26 cellular contexts compared by ENCODE assay signal in the genomic region with DNA sequence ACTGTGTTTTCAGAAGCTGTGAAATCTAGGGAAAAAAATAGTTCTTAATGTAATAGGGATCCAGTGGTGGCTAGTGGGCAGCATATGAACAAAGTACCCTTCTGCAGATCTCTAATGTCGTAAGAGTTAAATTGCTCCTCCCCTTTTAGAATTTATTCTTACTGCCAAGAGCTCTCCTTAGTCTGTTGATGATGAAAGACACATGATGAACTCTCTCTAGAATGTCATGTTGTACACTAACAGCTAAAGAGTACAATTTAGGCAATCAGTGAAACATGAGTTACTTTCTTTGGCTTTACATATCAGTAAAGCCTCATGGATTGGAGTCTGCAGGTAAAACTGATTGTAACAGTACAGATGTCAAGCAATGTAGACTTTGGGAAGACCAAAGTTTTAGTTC.
"Had no signal": no experiment of that assay in that cellular context is flagged by ENCODE, and none has a peak within 500 bp of the region (broad histone marks: within the 10 kb centered on the region; RNA-seq: fewer than 3 reads in every experiment).

No MANE protein-coding gene starts in this region.

- H3K4me3 ChIP-seq: gastroesophageal sphincter, heart left ventricle, hepatocyte, left lung, mucosa of descending colon, right lobe of liver, stomach, thyroid gland, vagina had no signal

- ATAC-seq: foreskin keratinocyte; gastroesophageal sphincter; heart left ventricle; left cardiac atrium; left lung; mucosa of descending colon; natural killer cell treated with Interleukin-12 subunit alpha and Interleukin-12 subunit beta and Interleukin-15 and Interleukin-18, amount 100 ng/mL, for 72 hours; right lobe of liver; stimulated activated effector memory CD8-positive, alpha-beta T cell treated with anti-CD3 and anti-CD28 coated beads, Interleukin-12 subunit alpha, Interleukin-12 subunit beta, amount 100 ng/mL, for 72 hours had no signal

- FAIRE-seq: islet of Langerhans had no signal

- H3K9me3 Mint-ChIP-seq: natural killer cell treated with Interleukin-12 subunit alpha and Interleukin-12 subunit beta and Interleukin-15 and Interleukin-18, amount 100 ng/mL, for 72 hours; stimulated activated effector memory CD8-positive, alpha-beta T cell treated with anti-CD3 and anti-CD28 coated beads, Interleukin-12 subunit alpha, Interleukin-12 subunit beta, amount 100 ng/mL, for 72 hours had no signal

- DNase-seq: cortex of kidney; foreskin keratinocyte; heart left ventricle; left cardiac atrium; left lung; mesenchymal stem cell; mucosa of descending colon; naive B cell; right lobe of liver; stimulated activated CD4-positive, alpha-beta T cell treated with anti-CD3 and anti-CD28 coated beads, Interleukin-2, amount 100 ng/mL, for 24 hours; stimulated activated CD4-positive, alpha-beta T cell treated with anti-CD3 and anti-CD28 coated beads, Interleukin-4, amount 100 ng/mL, for 24 hours; stimulated activated naive CD4-positive, alpha-beta T cell treated with Interleukin-2 at 50 U/mL for 16 hours; stomach; thyroid gland; trophoblast cell had no signal

- H3K27me3 Mint-ChIP-seq: naive B cell; natural killer cell treated with Interleukin-12 subunit alpha and Interleukin-12 subunit beta and Interleukin-15 and Interleukin-18, amount 100 ng/mL, for 72 hours; progenitor cell of endocrine pancreas had no signal

- H3K27me3 ChIP-seq: foreskin keratinocyte, gastroesophageal sphincter, heart left ventricle, hepatocyte, left lung, neutrophil, right lobe of liver, stomach, thyroid gland, vagina had no signal

- H3K4me3 Mint-ChIP-seq: mesothelial cell of epicardium; naive B cell; natural killer cell treated with Interleukin-12 subunit alpha and Interleukin-12 subunit beta and Interleukin-15 and Interleukin-18, amount 100 ng/mL, for 72 hours; neural crest cell; stimulated activated effector memory CD8-positive, alpha-beta T cell treated with anti-CD3 and anti-CD28 coated beads, Interleukin-12 subunit alpha, Interleukin-12 subunit beta, amount 100 ng/mL, for 72 hours had no signal

- H3K27ac Mint-ChIP-seq: mesothelial cell of epicardium; natural killer cell treated with Interleukin-12 subunit alpha and Interleukin-12 subunit beta and Interleukin-15 and Interleukin-18, amount 100 ng/mL, for 72 hours; progenitor cell of endocrine pancreas; stimulated activated effector memory CD8-positive, alpha-beta T cell treated with anti-CD3 and anti-CD28 coated beads, Interleukin-12 subunit alpha, Interleukin-12 subunit beta, amount 100 ng/mL, for 72 hours had no signal

- H3K4me1 Mint-ChIP-seq: naive B cell; neural crest cell; stimulated activated effector memory CD8-positive, alpha-beta T cell treated with anti-CD3 and anti-CD28 coated beads, Interleukin-12 subunit alpha, Interleukin-12 subunit beta, amount 100 ng/mL, for 72 hours had no signal

- H3K27ac ChIP-seq: foreskin keratinocyte, gastroesophageal sphincter, heart left ventricle, hepatocyte, left lung, neutrophil, parathyroid adenoma, right lobe of liver, stomach, thyroid gland, vagina had no signal

- H3K4me1 ChIP-seq: foreskin keratinocyte, gastroesophageal sphincter, heart left ventricle, left lung, parathyroid adenoma, right lobe of liver, stomach, thyroid gland, vagina had no signal

- H3K9me3 ChIP-seq: heart left ventricle, mucosa of descending colon, neutrophil, right lobe of liver, thyroid gland, vagina had no signal

- H3K36me3 ChIP-seq: neutrophil, right lobe of liver, vagina had no signal
